ENCODE assay signal across 9 cellular contexts in the genomic region with DNA sequence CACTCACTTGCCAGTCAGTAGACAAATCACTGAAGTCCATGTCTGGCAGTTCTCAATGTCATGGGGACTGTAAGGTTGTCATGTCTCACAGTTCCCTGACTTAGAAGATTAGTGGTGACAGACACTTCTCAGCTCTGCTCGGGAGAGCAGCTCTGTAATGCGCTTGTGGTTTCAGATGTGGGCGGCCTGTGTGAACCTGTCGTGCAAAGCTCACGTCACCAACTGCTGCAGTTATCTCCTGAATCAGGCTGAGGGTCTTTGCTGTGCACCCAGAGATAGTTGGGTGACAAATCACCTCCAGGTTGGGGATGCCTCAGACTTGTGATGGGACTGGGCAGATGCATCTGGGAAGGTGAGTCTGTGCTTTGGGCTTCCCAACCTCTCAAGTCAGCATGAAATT. TPM values are rescaled to one million over a fixed set of nuclear protein-coding genes. Genes with fewer than 3 reads are reported as not detected.
DNase-seq lines count a peak whose midpoint lies in the region; ATAC-seq, FAIRE-seq and TF ChIP-seq lines count a peak whose summit lies in the region.
"Had no signal": no experiment of that assay in that cellular context is flagged by ENCODE, and none has a peak within 500 bp of the region (broad histone marks: within the 10 kb centered on the region; RNA-seq: fewer than 3 reads in every experiment).

A gene with protein sequence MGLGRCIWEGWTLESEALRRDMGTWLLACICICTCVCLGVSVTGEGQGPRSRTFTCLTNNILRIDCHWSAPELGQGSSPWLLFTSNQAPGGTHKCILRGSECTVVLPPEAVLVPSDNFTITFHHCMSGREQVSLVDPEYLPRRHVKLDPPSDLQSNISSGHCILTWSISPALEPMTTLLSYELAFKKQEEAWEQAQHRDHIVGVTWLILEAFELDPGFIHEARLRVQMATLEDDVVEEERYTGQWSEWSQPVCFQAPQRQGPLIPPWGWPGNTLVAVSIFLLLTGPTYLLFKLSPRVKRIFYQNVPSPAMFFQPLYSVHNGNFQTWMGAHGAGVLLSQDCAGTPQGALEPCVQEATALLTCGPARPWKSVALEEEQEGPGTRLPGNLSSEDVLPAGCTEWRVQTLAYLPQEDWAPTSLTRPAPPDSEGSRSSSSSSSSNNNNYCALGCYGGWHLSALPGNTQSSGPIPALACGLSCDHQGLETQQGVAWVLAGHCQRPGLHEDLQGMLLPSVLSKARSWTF (plus strand): TSS at position 261 of the 400 bp plus-strand sequence. CDS start 64 bp downstream, at position 325.

- H3K4me3 ChIP-seq in aorta (ENCODE audit: low read length in 2 of 2): no peak within 1 kb of the TSS

- no peaks in the 10 kb centered on the region for H3K27me3 ChIP-seq in aorta (ENCODE audit: control insufficient read depth in 1 of 2, insufficient read depth in 2 of 2, low read length in 1 of 2)

- DNase-seq in GM19239 (ENCODE audit: insufficient read length, low spot score): no peak
- DNase-seq in activated T-cell treated with anti-CD3 and anti-CD28 coated beads, Interleukin-2, amount 50 U/mL, for 1 hour: peak; percentile 38
- DNase-seq in stimulated activated CD8-positive, alpha-beta memory T cell treated with anti-CD3 and anti-CD28 coated beads, Interleukin-12 subunit alpha, Interleukin-12 subunit beta, amount 100 ng/mL, for 24 hours (ENCODE audit: extremely low read depth): peak; percentile 25
- DNase-seq in hypothalamus (lab: John Stamatoyannopoulos, UW): no peak
- no peak for DNase-seq in omental fat pad (ENCODE audit: low spot score)
- DNase-seq in AG08395 (ENCODE audit: low spot score): no peak
- DNase-seq in aorta: no peak

- ATAC-seq in HG03280 (IDR thresholded peaks at IDR 0.05; ENCODE audit: unreplicated experiment) (peak; percentile 87), omental fat pad (ENCODE audit: low FRiP score) (no peak), aorta (ENCODE audit: low FRiP score) (no peak)

- no peaks in the 10 kb centered on the region for H3K4me1 ChIP-seq in aorta (ENCODE audit: control insufficient read depth in 1 of 2, insufficient read depth in 2 of 2, low read length in 2 of 2)

- FAIRE-seq in GM19239 (lab: Jason Lieb, UNC): peak; percentile 54
- FAIRE-seq: TTC549 had no signal

- 67 to 81% methylated on average over 5 of the region's 5 CpGs for WGBS in aorta, 2 donors

- intact Hi-C loops in aorta (cut with DNase I): no loop called here

- no peak within 1 kb of the TSS for H3K27ac ChIP-seq in aorta (ENCODE audit: low read depth in 1 of 2, low read length in 2 of 2)

- no peak for TF ChIP-seq CTCF in omental fat pad (IDR thresholded peaks at IDR 0.05)

- no peaks in the 10 kb centered on the region for H3K36me3 ChIP-seq in aorta (ENCODE audit: control insufficient read depth in 1 of 2, insufficient read depth in 2 of 2, low read length in 1 of 2)

- no peaks in the 10 kb centered on the region for H3K9me3 ChIP-seq in aorta (ENCODE audit: control insufficient read depth, low read length)

RNA-seq across cellular contexts. Expression of the gene that starts here (rescaled TPM):
- not detected for total RNA-seq in omental fat pad
- total RNA-seq in aorta: under 1 TPM in 1 of 2 donors, not detected in 1; 0.30 TPM
- not detected for polyA plus RNA-seq in aorta

Comparison
In these comparisons a context has a peak if more than half of its experiments do, and no peak if none do; other contexts are left out.
1. DNase-seq: peak in activated T-cell treated with anti-CD3 and anti-CD28 coated beads, Interleukin-2, amount 50 U/mL, for 1 hour (single experiment) and stimulated activated CD8-positive, alpha-beta memory T cell treated with anti-CD3 and anti-CD28 coated beads, Interleukin-12 subunit alpha, Interleukin-12 subunit beta, amount 100 ng/mL, for 24 hours (single experiment); none in GM19239 (single experiment), hypothalamus (0 of 51), omental fat pad (single experiment), AG08395 (single experiment) and aorta (0 of 2).